Comparison of ENCODE assay signal across 31 cellular contexts in the genomic region with DNA sequence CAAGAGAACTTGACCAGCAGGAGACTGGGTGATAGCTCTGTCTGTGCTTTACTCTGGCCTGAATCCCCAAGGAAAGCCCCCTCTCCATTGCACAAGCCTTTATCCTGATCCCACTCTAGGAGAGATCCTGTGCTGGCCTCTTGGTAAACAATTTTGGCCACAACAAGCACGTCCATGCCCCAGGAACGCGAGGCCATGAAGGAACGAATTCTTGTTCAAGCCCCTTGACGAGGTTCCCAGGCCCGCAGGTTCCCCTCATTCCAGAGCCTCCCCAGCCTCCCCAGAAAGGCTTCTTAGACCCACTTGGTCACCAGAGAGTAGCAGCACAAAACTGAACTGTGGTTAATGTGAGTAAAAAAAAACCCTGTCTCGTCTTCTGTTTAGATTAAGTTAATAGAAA.
"Had no signal": no experiment of that assay in that cellular context is flagged by ENCODE, and none has a peak within 500 bp of the region (broad histone marks: within the 10 kb centered on the region; RNA-seq: fewer than 3 reads in every experiment).

No MANE protein-coding gene starts in this region.

- ATAC-seq: activated CD8-positive, alpha-beta T cell treated with anti-CD3 and anti-CD28 coated beads for 36 hours; activated T-helper 17 cell treated with anti-CD3 and anti-CD28 coated beads, Interleukin-2, amount 50 U/mL, for 72 hours had no signal

- H3K27me3 Mint-ChIP-seq: activated CD4-positive, alpha-beta T cell treated with anti-CD3 and anti-CD28 coated beads, Interleukin-2, amount 10 ng/mL, durations not matched to agents 24 days and 14 days; activated CD8-positive, alpha-beta T cell treated with anti-CD3 and anti-CD28 coated beads for 36 hours; activated naive CD8-positive, alpha-beta T cell treated with anti-CD3 and anti-CD28 coated beads for 36 hours; activated T-helper 17 cell treated with anti-CD3 and anti-CD28 coated beads, Interleukin-2, amount 50 U/mL, for 72 hours; central memory CD8-positive, alpha-beta T cell had no signal

- H3K27ac ChIP-seq: cardiac muscle cell, SJCRH30, SK-N-MC had no signal

- H3K9me3 Mint-ChIP-seq: activated CD4-positive, alpha-beta T cell treated with anti-CD3 and anti-CD28 coated beads, Interleukin-2, amount 10 ng/mL, durations not matched to agents 24 days and 14 days; activated CD8-positive, alpha-beta T cell treated with anti-CD3 and anti-CD28 coated beads for 36 hours; activated naive CD8-positive, alpha-beta T cell treated with anti-CD3 and anti-CD28 coated beads for 36 hours; activated T-cell treated with anti-CD3 and anti-CD28 coated beads, Interleukin-2, amount 50 U/mL, for 72 hours; activated T-helper 17 cell treated with anti-CD3 and anti-CD28 coated beads, Interleukin-2, amount 50 U/mL, for 72 hours; central memory CD8-positive, alpha-beta T cell; T-helper 1 cell treated with Interleukin-12 subunit alpha and Interleukin-12 subunit beta and Interleukin-4 antibody, amounts not matched to agents 30 μg/mL and 1 μg/mL, for 36 hours; T-helper 2 cell treated with Interferon-gamma antibody and Interleukin-4, amounts not matched to agents 5 μg/mL and 100 μg/mL, for 36 hours had no signal

- H3K4me3 Mint-ChIP-seq: activated CD4-positive, alpha-beta T cell treated with anti-CD3 and anti-CD28 coated beads, Interleukin-2, amount 10 ng/mL, durations not matched to agents 24 days and 14 days; activated CD8-positive, alpha-beta T cell treated with anti-CD3 and anti-CD28 coated beads for 36 hours; activated naive CD8-positive, alpha-beta T cell treated with anti-CD3 and anti-CD28 coated beads for 36 hours; activated T-cell treated with anti-CD3 and anti-CD28 coated beads, Interleukin-2, amount 50 U/mL, for 72 hours; activated T-helper 17 cell treated with anti-CD3 and anti-CD28 coated beads, Interleukin-2, amount 50 U/mL, for 72 hours; central memory CD8-positive, alpha-beta T cell; T-helper 1 cell treated with Interleukin-12 subunit alpha and Interleukin-12 subunit beta and Interleukin-4 antibody, amounts not matched to agents 30 μg/mL and 1 μg/mL, for 36 hours; T-helper 2 cell treated with Interferon-gamma antibody and Interleukin-4, amounts not matched to agents 5 μg/mL and 100 μg/mL, for 36 hours had no signal

- H3K9me3 ChIP-seq: MG63, SJCRH30 had no signal

- H3K27ac Mint-ChIP-seq: activated CD4-positive, alpha-beta T cell treated with anti-CD3 and anti-CD28 coated beads, Interleukin-2, amount 10 ng/mL, durations not matched to agents 24 days and 14 days; activated CD8-positive, alpha-beta T cell treated with anti-CD3 and anti-CD28 coated beads for 36 hours; activated naive CD8-positive, alpha-beta T cell treated with anti-CD3 and anti-CD28 coated beads for 36 hours; activated T-helper 17 cell treated with anti-CD3 and anti-CD28 coated beads, Interleukin-2, amount 50 U/mL, for 72 hours; T-helper 1 cell treated with Interleukin-12 subunit alpha and Interleukin-12 subunit beta and Interleukin-4 antibody, amounts not matched to agents 30 μg/mL and 1 μg/mL, for 36 hours; T-helper 2 cell treated with Interferon-gamma antibody and Interleukin-4, amounts not matched to agents 5 μg/mL and 100 μg/mL, for 36 hours had no signal

- H3K4me1 Mint-ChIP-seq: activated naive CD8-positive, alpha-beta T cell treated with anti-CD3 and anti-CD28 coated beads for 36 hours; activated T-helper 17 cell treated with anti-CD3 and anti-CD28 coated beads, Interleukin-2, amount 50 U/mL, for 72 hours; central memory CD8-positive, alpha-beta T cell had no signal

- H3K27me3 ChIP-seq: cardiac muscle cell, MG63, SJCRH30 had no signal

- FAIRE-seq: TTC549 had no signal

- H3K4me3 ChIP-seq: cardiac muscle cell, MG63, SJCRH30, SK-N-MC had no signal

- H3K4me1 ChIP-seq: SJCRH30 had no signal

- DNase-seq: activated CD4-positive, alpha-beta T cell treated with anti-CD3 and anti-CD28 coated beads, Interleukin-2, amount 10 ng/mL, durations not matched to agents 24 days and 14 days; activated CD4-positive, alpha-beta T cell treated with anti-CD3 and anti-CD28 coated beads, Interleukin-2, amount 50 U/mL, for 4 hours; activated CD8-positive, alpha-beta T cell treated with anti-CD3 and anti-CD28 coated beads for 36 hours; activated effector memory CD4-positive, alpha-beta T cell treated with anti-CD3 and anti-CD28 coated beads, Interleukin-2, amount 50 U/mL, for 16 hours; activated naive CD4-positive, alpha-beta T cell; activated naive CD4-positive, alpha-beta T cell treated with anti-CD3 and anti-CD28 coated beads, Interleukin-2, amount 50 U/mL, for 16 hours; activated naive CD8-positive, alpha-beta T cell treated with anti-CD3 and anti-CD28 coated beads for 36 hours; activated T-cell treated with anti-CD3 and anti-CD28 coated beads, Interleukin-2, amount 50 U/mL, for 1 hour; activated T-cell treated with anti-CD3 and anti-CD28 coated beads, Interleukin-2, amount 50 U/mL, for 72 hours; amniotic stem cell; aorta; Kasumi-1; MG63; MV-4-11; NCI-H1092; NCI-H1436 treated with DMSO at 0.1 percent for 48 hours; NCI-H2029; NCI-H345; NCI-H524 treated with DMSO at 0.1 percent for 48 hours; NCI-H748 treated with DMSO at 0.1 percent for 48 hours; NK-92 treated with Interleukin-12 subunit alpha and Interleukin-12 subunit beta, amount 100 ng/mL, for 24 hours; OCI-M1; SHP77; SJCRH30 had no signal
